9 cellular contexts compared by ENCODE assay signal in genomic region chr6:25012657-25013056, GRCh38.
DNase-seq lines count a peak whose midpoint lies in the region; ATAC-seq and TF ChIP-seq lines count a peak whose summit lies in the region.
"Had no signal": no experiment of that assay in that cellular context is flagged by ENCODE, and none has a peak within 500 bp of the region (broad histone marks: within the 10 kb centered on the region; RNA-seq: fewer than 3 reads in every experiment).

No MANE protein-coding gene starts in this region.

- H3K4me1 Mint-ChIP-seq in central memory CD8-positive, alpha-beta T cell: peaks cover 63% of the 10 kb centered on the region

- no peak for TF ChIP-seq POLR2A in spleen (IDR thresholded peaks at IDR 0.05)
- no peak for TF ChIP-seq POLR2A in esophagus squamous epithelium (IDR thresholded peaks at IDR 0.05)

- peak overlapping the region in 2 of 8 donors; percentile 82 to 84 for H3K27ac ChIP-seq in spleen
- no peak overlapping the region for H3K27ac ChIP-seq in esophagus squamous epithelium

- peaks cover 11 to 91% (median 73%) of the 10 kb centered on the region in 6 donors for H3K4me1 ChIP-seq in spleen
- peaks cover 6 to 45% (median 22%) of the 10 kb centered on the region in 3 donors for H3K4me1 ChIP-seq in esophagus squamous epithelium

- DNase-seq in ELR (ENCODE audit: low read depth): peak; percentile 60
- DNase-seq in NCI-H1694 (lab: John Stamatoyannopoulos, UW): peak; percentile 39
- DNase-seq in central memory CD8-positive, alpha-beta T cell (ENCODE audit: low spot score in 2 of 2): no peak
- DNase-seq in skeletal muscle cell (ENCODE audit: low read depth): peak; percentile 62
- DNase-seq in spleen: no peak
- no peak for DNase-seq in SKM-1 treated with dmso at 0.1 percent for 144 hours (lab: John Stamatoyannopoulos, UW; ENCODE audit: unreplicated experiment)
- no peak for DNase-seq in esophagus squamous epithelium (lab: John Stamatoyannopoulos, UW)
- DNase-seq: activated CD4-positive, alpha-beta T cell treated with anti-CD3 and anti-CD28 coated beads, Interleukin-2, amount 50 U/mL, for 4 hours had no signal

- no peak overlapping the region for H3K4me3 Mint-ChIP-seq in central memory CD8-positive, alpha-beta T cell

- H3K27me3 Mint-ChIP-seq in central memory CD8-positive, alpha-beta T cell: no peaks in the 10 kb centered on the region

- TF ChIP-seq CTCF in spleen (IDR thresholded peaks at IDR 0.05 in 8 of 11, conservative IDR thresholded peaks at IDR 0.05 in 3 of 11) (no peak), esophagus squamous epithelium (IDR thresholded peaks at IDR 0.05) (no peak)

- intact Hi-C loops in spleen (cut with DNase I; ENCODE audit: low total_unique reads): no loop called here
- intact Hi-C loops in esophagus squamous epithelium (cut with DNase I): no loop called here

- WGBS in spleen, 5 donors: 38 to 71% (median 44%) methylated on average over 2 of the region's 2 CpGs
- 18 to 23% methylated on average over 2 of the region's 2 CpGs for WGBS in esophagus squamous epithelium, 2 donors

- H3K27me3 ChIP-seq in spleen (replicated peaks in 1 of 7) (no peaks in the 10 kb centered on the region), esophagus squamous epithelium (no peaks in the 10 kb centered on the region)

- H3K27ac Mint-ChIP-seq in central memory CD8-positive, alpha-beta T cell (ENCODE audit: low read depth): peak overlapping the region; percentile 29

- no peak for ATAC-seq in central memory CD8-positive, alpha-beta T cell (replicated peaks; ENCODE audit: extremely low read depth, poor library complexity, severe bottlenecking)
- ATAC-seq: sciatic nerve had no signal

- H3K36me3 ChIP-seq in spleen: no peaks in the 10 kb centered on the region
- H3K36me3 ChIP-seq in esophagus squamous epithelium: no peaks in the 10 kb centered on the region

- peaks cover 11% of the 10 kb centered on the region for H3K36me3 Mint-ChIP-seq in central memory CD8-positive, alpha-beta T cell (ENCODE audit: insufficient read depth)

- no peaks in the 10 kb centered on the region for H3K9me3 ChIP-seq in spleen
- no peaks in the 10 kb centered on the region for H3K9me3 ChIP-seq in esophagus squamous epithelium

- no peak overlapping the region for H3K4me3 ChIP-seq in skeletal muscle cell (ENCODE audit: low read depth, low read length)
- no peak overlapping the region for H3K4me3 ChIP-seq in spleen
- no peak overlapping the region for H3K4me3 ChIP-seq in esophagus squamous epithelium

- H3K9me3 Mint-ChIP-seq in central memory CD8-positive, alpha-beta T cell: no peaks in the 10 kb centered on the region

Comparison
In these comparisons a context has a peak if more than half of its experiments do, and no peak if none do; other contexts are left out.
1. DNase-seq: peak in ELR (single experiment), NCI-H1694 (single experiment) and skeletal muscle cell (single experiment); none in central memory CD8-positive, alpha-beta T cell (0 of 2), spleen (single experiment), SKM-1 treated with dmso at 0.1 percent for 144 hours (single experiment) and esophagus squamous epithelium (single experiment).